ENCODE assay signal across 8 cellular contexts in genomic region chr16:54285414-54286066, GRCh38. TPM values are rescaled to one million over a fixed set of nuclear protein-coding genes. Genes with fewer than 3 reads are reported as not detected.
DNase-seq lines count a peak whose midpoint lies in the region; ATAC-seq and TF ChIP-seq lines count a peak whose summit lies in the region.

No MANE protein-coding gene starts in this region.

- H3K9ac ChIP-seq in HUES64 (ENCODE audit: low read depth, low read length): peak overlapping the region; percentile 28; the same call in 1 of the 2 replicates

- H3K4me3 ChIP-seq in AG10803 (ENCODE audit: low read length): peak overlapping the region; percentile 81
- peak overlapping the region; percentile 66 for H3K4me3 ChIP-seq in HUES64 (ENCODE audit: low read length)
- peak overlapping the region; percentile 64 to 73 for H3K4me3 ChIP-seq in ascending aorta
- peak overlapping the region; percentile 74 for H3K4me3 ChIP-seq in kidney epithelial cell (ENCODE audit: low read depth, low read length)
- H3K4me3 ChIP-seq in uterus: peak overlapping the region; percentile 28 to 48

- H3K9me3 ChIP-seq in HUES64 (ENCODE audit: insufficient read depth, low read depth, low read length) (no peaks in the 10 kb centered on the region), ascending aorta (no peaks in the 10 kb centered on the region), uterus (no peaks in the 10 kb centered on the region)

- TF ChIP-seq POLR2A in uterus (IDR thresholded peaks at IDR 0.05): no peak

- no peaks in the 10 kb centered on the region for H3K36me3 ChIP-seq in HUES64 (ENCODE audit: insufficient read depth, low read length)
- no peaks in the 10 kb centered on the region for H3K36me3 ChIP-seq in ascending aorta
- H3K36me3 ChIP-seq in kidney epithelial cell (ENCODE audit: control insufficient read depth, insufficient read depth, low read length): no peaks in the 10 kb centered on the region
- H3K36me3 ChIP-seq in uterus: no peaks in the 10 kb centered on the region

- H3K27ac ChIP-seq in HUES64 (ENCODE audit: low read depth, low read length) (no peak overlapping the region; the same call in 1 of the 2 replicates), ascending aorta (no peak overlapping the region), uterus (peak overlapping the region in 1 of 2 donors; percentile 59)

- under 1% methylated on average over 74 of the region's 74 CpGs for WGBS in HUES64

- intact Hi-C loops in ascending aorta (cut with DNase I) (loop anchor here (2.0 to 10.0 kb wide), 6 partner anchors 93 to 1087 kb away; partner anchors contain the start of genes FTO and RPGRIP1L), uterus (cut with DNase I; ENCODE audit: low total_unique reads) (no loop called here)

- TF ChIP-seq CTCF in AG10803 (conservative IDR thresholded peaks at IDR 0.05; ENCODE audit: low read length) (no peak; the same call in 1 of the 2 replicates), ascending aorta (IDR thresholded peaks at IDR 0.05) (no peak), kidney epithelial cell (IDR thresholded peaks at IDR 0.05; ENCODE audit: insufficient read depth, low read length, poor library complexity, severe bottlenecking) (peak; percentile 2), uterus (IDR thresholded peaks at IDR 0.05) (no peak)

- ATAC-seq in GM21576 (IDR thresholded peaks at IDR 0.05; ENCODE audit: unreplicated experiment): no peak

- H3K27me3 ChIP-seq in HUES64 (ENCODE audit: insufficient read depth, low read length) (peaks cover 86% of the 10 kb centered on the region), ascending aorta (peaks cover 27% of the 10 kb centered on the region), kidney epithelial cell (ENCODE audit: control insufficient read depth, insufficient read depth, low read length) (peaks cover 71% of the 10 kb centered on the region), uterus (peaks cover 17 to 55% of the 10 kb centered on the region in 2 donors)

- DNase-seq in AG10803 (ENCODE audit: low read depth): peak; percentile 62
- DNase-seq in ascending aorta (ENCODE audit: low spot score in 2 of 2): peak in 1 of 2 donors; percentile 58
- no peak for DNase-seq in kidney epithelial cell (ENCODE audit: low read depth)
- no peak for DNase-seq in uterus
- DNase-seq in COLO829 (ENCODE audit: low spot score): no peak
- DNase-seq in 8988T: no peak

- H3K4me1 ChIP-seq in HUES64 (ENCODE audit: insufficient read depth, low read length) (peaks cover 16% of the 10 kb centered on the region; the same call in 1 of the 2 replicates), ascending aorta (peaks cover 16 to 34% of the 10 kb centered on the region in 2 donors), uterus (peaks cover 0 to 26% of the 10 kb centered on the region in 2 donors)

RNA-seq across cellular contexts. Expression of gene IRX3, which starts 1.0 kb away (rescaled TPM):
- 7.0 TPM for polyA plus RNA-seq in HUES64 (2013, experiment 1 of 2)
- 13.9 TPM for polyA plus RNA-seq in HUES64 (2013, experiment 2 of 2)
- total RNA-seq in ascending aorta (0.11 TPM), kidney epithelial cell (3.2 and 4.1 TPM in 2 replicates), uterus (10 to 100 TPM in 1 of 4 donors, 1 to 10 TPM in 2, under 1 TPM in 1; 0.97 to 15.0 (median 3.5) TPM)
